22 cellular contexts compared by ENCODE assay signal in the genomic region with DNA sequence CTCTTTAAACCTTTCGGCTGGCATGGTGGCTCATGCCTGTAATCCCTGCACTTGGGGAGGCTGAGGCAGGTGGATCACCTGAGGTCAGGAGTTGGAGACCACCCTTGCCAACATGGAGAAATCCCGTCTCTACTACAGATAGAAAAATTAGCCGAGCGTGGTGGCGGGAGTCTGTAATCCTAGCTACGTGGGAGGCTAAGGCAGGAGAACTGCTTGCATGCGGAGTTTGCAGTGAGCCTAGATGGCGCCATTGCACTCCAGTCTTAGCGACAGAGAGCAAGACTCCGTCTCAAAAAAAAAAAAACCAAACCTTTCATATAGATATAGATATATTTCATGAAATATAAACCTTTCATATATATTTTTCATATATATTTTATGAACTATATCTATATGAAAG.
DNase-seq lines count a peak whose midpoint lies in the region; ATAC-seq and TF ChIP-seq lines count a peak whose summit lies in the region.
"Had no signal": no experiment of that assay in that cellular context is flagged by ENCODE, and none has a peak within 500 bp of the region (broad histone marks: within the 10 kb centered on the region; RNA-seq: fewer than 3 reads in every experiment).

No MANE protein-coding gene starts in this region.

- POLR2A ChIA-PET in WTC11 (lab: Charles Lee): no interaction called here

- ATAC-seq in WTC11 (peak; percentile 78), GM18873 (IDR thresholded peaks at IDR 0.05; ENCODE audit: low FRiP score, unreplicated experiment) (no peak), GM19463 (IDR thresholded peaks at IDR 0.05; ENCODE audit: unreplicated experiment) (no peak)
- ATAC-seq: activated naive CD4-positive, alpha-beta T cell treated with anti-CD3 and anti-CD28 coated beads, Interleukin-2, amount 50 U/mL, for 72 hours; left lung had no signal

- CTCF ChIA-PET in WTC11 (lab: Charles Lee): interaction anchor here (0.6 to 1.0 kb wide), 11 partner anchors 28 to 1993 kb away, joined by 3 to 6 read pairs (median 3); no protein-coding TSS in a partner anchor

- DNase-seq in Kasumi-1 (lab: John Stamatoyannopoulos, UW) (peak; percentile 2 to 12), WTC11 (ENCODE audit: low spot score) (peak; percentile 64), islet precursor cell (peak; percentile 62), dorsolateral prefrontal cortex (no peak), COLO829 (ENCODE audit: low spot score) (no peak)
- DNase-seq: activated CD4-positive, alpha-beta T cell treated with anti-CD3 and anti-CD28 coated beads for 48 hours; AML-193; IMR-90; left lung; NCI-H1048; SHP77 treated with DMSO at 0.1 percent for 48 hours; stimulated activated CD4-positive, alpha-beta T cell treated with anti-CD3 and anti-CD28 coated beads, Interleukin-4, amount 100 ng/mL, for 4 hours had no signal

- intact Hi-C loops in dorsolateral prefrontal cortex (cut with DNase I): no loop called here

- no peaks in the 10 kb centered on the region; the same call in 1 of the 2 replicates for H3K9me3 Mint-ChIP-seq in WTC11
- H3K9me3 Mint-ChIP-seq: brain had no signal

- H3K4me3 ChIP-seq in dorsolateral prefrontal cortex: no peak overlapping the region
- H3K4me3 ChIP-seq: hepatocyte, left lung, skin epidermis, thoracic aorta had no signal

- peaks cover 8% of the 10 kb centered on the region for H3K27me3 Mint-ChIP-seq in WTC11 (ENCODE audit: low read depth)
- H3K27me3 Mint-ChIP-seq: brain had no signal

- H3K27me3 ChIP-seq in dorsolateral prefrontal cortex: no peaks in the 10 kb centered on the region
- H3K27me3 ChIP-seq: hepatocyte, left lung had no signal

- H3K27ac Mint-ChIP-seq in WTC11: no peak overlapping the region
- H3K27ac Mint-ChIP-seq: activated naive CD4-positive, alpha-beta T cell treated with anti-CD3 and anti-CD28 coated beads, Interleukin-2, amount 50 U/mL, for 72 hours; brain; T-helper 2 cell treated with Interferon-gamma antibody and Interleukin-4, amounts not matched to agents 5 μg/mL and 100 μg/mL, for 36 hours had no signal

- H3K4me3 Mint-ChIP-seq in WTC11: no peak overlapping the region
- H3K4me3 Mint-ChIP-seq: brain; T-helper 2 cell treated with Interferon-gamma antibody and Interleukin-4, amounts not matched to agents 5 μg/mL and 100 μg/mL, for 36 hours had no signal

- H3K36me3 Mint-ChIP-seq in WTC11: no peaks in the 10 kb centered on the region
- H3K36me3 Mint-ChIP-seq: activated naive CD4-positive, alpha-beta T cell treated with anti-CD3 and anti-CD28 coated beads, Interleukin-2, amount 50 U/mL, for 72 hours; brain had no signal

- H3K4me1 Mint-ChIP-seq in WTC11: no peaks in the 10 kb centered on the region
- H3K4me1 Mint-ChIP-seq: brain had no signal

- H3K27ac ChIP-seq in C4-2B (no peak overlapping the region), dorsolateral prefrontal cortex (no peak overlapping the region)
- H3K27ac ChIP-seq: hepatocyte, left lung, parathyroid adenoma, skin epidermis, thoracic aorta had no signal

- peak; percentile 21 for TF ChIP-seq CTCF in C4-2B (conservative IDR thresholded peaks at IDR 0.05)
- TF ChIP-seq CTCF in WTC11 (IDR thresholded peaks at IDR 0.05): 0 out of 2 replicates have a peak, but pooled peaks have one; percentile 16
- no peak for TF ChIP-seq CTCF in dorsolateral prefrontal cortex (IDR thresholded peaks at IDR 0.05 in 54 of 56, conservative IDR thresholded peaks at IDR 0.05 in 2 of 56; ENCODE audit: low read depth in 1 of 56, partially characterized antibody in 56 of 56)

TF ChIP-seq in WTC11, 78 proteins besides CTCF, POLR2A, EP300 and RAD21:
- TF ChIP-seq RORB (CRISPR knock-in tag; IDR thresholded peaks at IDR 0.05) (no peak), JUN (CRISPR knock-in tag; IDR thresholded peaks at IDR 0.05) (no peak), ATF1 (CRISPR knock-in tag; IDR thresholded peaks at IDR 0.05) (no peak), GTF2I (CRISPR knock-in tag; conservative IDR thresholded peaks at IDR 0.05) (no peak), SP1 (CRISPR knock-in tag; conservative IDR thresholded peaks at IDR 0.05) (no peak), SMAD4 (CRISPR knock-in tag; IDR thresholded peaks at IDR 0.05) (no peak), ZNF138 (CRISPR knock-in tag; conservative IDR thresholded peaks at IDR 0.05) (no peak), FOXJ3 (CRISPR knock-in tag; IDR thresholded peaks at IDR 0.05; ENCODE audit: borderline replicate concordance) (no peak), EMX1 (CRISPR knock-in tag; IDR thresholded peaks at IDR 0.05) (no peak)
- TF ChIP-seq, protein P1, sequence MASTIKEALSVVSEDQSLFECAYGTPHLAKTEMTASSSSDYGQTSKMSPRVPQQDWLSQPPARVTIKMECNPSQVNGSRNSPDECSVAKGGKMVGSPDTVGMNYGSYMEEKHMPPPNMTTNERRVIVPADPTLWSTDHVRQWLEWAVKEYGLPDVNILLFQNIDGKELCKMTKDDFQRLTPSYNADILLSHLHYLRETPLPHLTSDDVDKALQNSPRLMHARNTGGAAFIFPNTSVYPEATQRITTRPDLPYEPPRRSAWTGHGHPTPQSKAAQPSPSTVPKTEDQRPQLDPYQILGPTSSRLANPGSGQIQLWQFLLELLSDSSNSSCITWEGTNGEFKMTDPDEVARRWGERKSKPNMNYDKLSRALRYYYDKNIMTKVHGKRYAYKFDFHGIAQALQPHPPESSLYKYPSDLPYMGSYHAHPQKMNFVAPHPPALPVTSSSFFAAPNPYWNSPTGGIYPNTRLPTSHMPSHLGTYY (CRISPR knock-in tag; IDR thresholded peaks at IDR 0.05): no peak
- TF ChIP-seq, protein P2, sequence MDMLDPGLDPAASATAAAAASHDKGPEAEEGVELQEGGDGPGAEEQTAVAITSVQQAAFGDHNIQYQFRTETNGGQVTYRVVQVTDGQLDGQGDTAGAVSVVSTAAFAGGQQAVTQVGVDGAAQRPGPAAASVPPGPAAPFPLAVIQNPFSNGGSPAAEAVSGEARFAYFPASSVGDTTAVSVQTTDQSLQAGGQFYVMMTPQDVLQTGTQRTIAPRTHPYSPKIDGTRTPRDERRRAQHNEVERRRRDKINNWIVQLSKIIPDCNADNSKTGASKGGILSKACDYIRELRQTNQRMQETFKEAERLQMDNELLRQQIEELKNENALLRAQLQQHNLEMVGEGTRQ (CRISPR knock-in tag; IDR thresholded peaks at IDR 0.05): no peak
TF ChIP-seq in WTC11: peak in this region for 0.

Comparison
In these comparisons a context has a peak if more than half of its experiments do, and no peak if none do; other contexts are left out.
1. CTCF ChIP-seq: peak in C4-2B (single experiment) and WTC11 (single experiment); none in dorsolateral prefrontal cortex (0 of 56).
2. DNase-seq: peak in Kasumi-1 (2 of 2), WTC11 (single experiment) and islet precursor cell (single experiment); none in dorsolateral prefrontal cortex (0 of 10) and COLO829 (single experiment).